In the genomic region with DNA sequence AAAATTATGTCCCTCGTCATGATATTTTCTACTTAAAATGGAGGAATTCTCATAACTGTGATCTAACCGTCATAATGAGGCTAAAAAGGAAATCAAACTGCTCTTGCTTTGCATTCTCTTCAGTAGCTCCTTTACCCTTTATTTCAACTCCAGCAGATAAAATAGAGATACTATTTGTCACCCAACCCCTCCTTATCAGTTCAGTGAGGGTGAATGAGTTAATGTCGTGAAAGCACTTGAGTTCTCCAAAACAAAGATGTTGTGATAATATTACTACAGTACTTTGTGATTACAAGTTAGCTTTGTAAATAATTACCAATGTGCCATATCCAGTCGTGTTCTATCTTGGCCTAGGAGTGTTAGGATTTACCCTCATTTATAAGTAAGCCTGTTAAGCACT, we compare ENCODE assay signal across 10 cellular contexts.
A peak's percentile ranks its signal among the peaks of the same experiment; 100 is the strongest.
DNase-seq lines count a peak whose midpoint lies in the region; ATAC-seq and TF ChIP-seq lines count a peak whose summit lies in the region.
"Had no signal": no experiment of that assay in that cellular context is flagged by ENCODE, and none has a peak within 500 bp of the region (broad histone marks: within the 10 kb centered on the region; RNA-seq: fewer than 3 reads in every experiment).

No MANE protein-coding gene starts in this region.

- POLR2A ChIA-PET in SK-N-SH (lab: Yijun Ruan, JAX): no interaction called here

- no peak for DNase-seq in SK-N-SH
- peak; percentile 31 for DNase-seq in NCI-H82 treated with DMSO at 0.1 percent for 48 hours (lab: John Stamatoyannopoulos, UW; ENCODE audit: unreplicated experiment)
- no peak for DNase-seq in chondrocyte (ENCODE audit: low spot score)
- no peak for DNase-seq in NCI-H1092 (lab: John Stamatoyannopoulos, UW)
- DNase-seq: activated effector memory CD4-positive, alpha-beta T cell treated with Interleukin-2 at 50 U/mL for 16 hours had no signal

- H3K4me2 ChIP-seq in SK-N-SH: peak overlapping the region; percentile 75

- CTCF ChIA-PET in SK-N-SH (lab: Yijun Ruan, JAX): interaction anchor here (0.5 kb wide), 1 partner anchor 164 kb away, joined by 3 read pairs; no protein-coding TSS in a partner anchor

- peak overlapping the region; percentile 82 for H3K4me3 Mint-ChIP-seq in chondrocyte (ENCODE audit: unreplicated experiment)

- peaks cover 51% of the 10 kb centered on the region for H3K79me2 ChIP-seq in SK-N-SH (ENCODE audit: insufficient read depth)

- H3K36me3 Mint-ChIP-seq in chondrocyte (ENCODE audit: low read depth): peaks cover 5% of the 10 kb centered on the region

- H3K27ac ChIP-seq in SK-N-SH (ENCODE audit: low read depth in 2 of 2, low read length in 1 of 2): peak overlapping the region; percentile 78 to 95

- TF ChIP-seq RAD21 in SK-N-SH (IDR thresholded peaks at IDR 0.05; ENCODE audit: low read length): no peak

- no peak overlapping the region for H3K27ac Mint-ChIP-seq in chondrocyte (ENCODE audit: unreplicated experiment)

- peaks cover 0 to 15% of the 10 kb centered on the region in 2 experiments for H3K36me3 ChIP-seq in SK-N-SH (replicated peaks in 1 of 2; ENCODE audit: control insufficient read depth in 1 of 2, insufficient read depth in 2 of 2, low read length in 1 of 2)
- no peaks in the 10 kb centered on the region for H3K36me3 ChIP-seq in neuron (ENCODE audit: insufficient read depth, low read length)
- H3K36me3 ChIP-seq: esophagus muscularis mucosa had no signal

- H4K20me1 ChIP-seq in SK-N-SH (ENCODE audit: insufficient read depth): peaks cover 12% of the 10 kb centered on the region; the same call in 1 of the 2 replicates

- 42% methylated on average over 4 of the region's 4 CpGs for WGBS in SK-N-SH (ENCODE audit: low lambda C conversion rate)

- H2AFZ ChIP-seq in SK-N-SH (ENCODE audit: low read depth) (no peak overlapping the region), neuron (ENCODE audit: low read depth, low read length) (peak overlapping the region; percentile 89)

- TF ChIP-seq CTCF in SK-N-SH (IDR thresholded peaks at IDR 0.05) (no peak), chondrocyte (IDR thresholded peaks at IDR 0.05) (no peak)

- H3K4me1 Mint-ChIP-seq in chondrocyte (ENCODE audit: low read depth): peaks cover 14% of the 10 kb centered on the region

- H3K9me3 Mint-ChIP-seq in chondrocyte (ENCODE audit: low read depth): peaks cover 8% of the 10 kb centered on the region

- H3K4me1 ChIP-seq in SK-N-SH (ENCODE audit: control insufficient read depth in 1 of 2, insufficient read depth in 2 of 2, low read depth in 1 of 2, low read length in 1 of 2) (peaks cover 0 to 5% of the 10 kb centered on the region in 2 experiments; a peak in 2 of 4 replicates), neuron (ENCODE audit: insufficient read depth, low read length) (peaks cover 19% of the 10 kb centered on the region)

- H3K27me3 Mint-ChIP-seq in chondrocyte (ENCODE audit: low read depth): no peaks in the 10 kb centered on the region

- H3K9me3 ChIP-seq in SK-N-SH (peaks cover 6% of the 10 kb centered on the region; the same call in 1 of the 2 replicates), neuron (ENCODE audit: low read length) (no peaks in the 10 kb centered on the region)
- H3K9me3 ChIP-seq: esophagus muscularis mucosa had no signal

- H3K9me2 ChIP-seq in SK-N-SH: no peaks in the 10 kb centered on the region

- no peak for TF ChIP-seq EP300 in SK-N-SH (IDR thresholded peaks at IDR 0.05; ENCODE audit: borderline replicate concordance in 1 of 2, low read depth in 1 of 2, low read length in 1 of 2)

- H3K27me3 ChIP-seq in SK-N-SH (ENCODE audit: insufficient read depth) (no peaks in the 10 kb centered on the region), neuron (ENCODE audit: insufficient read depth, low read length) (no peaks in the 10 kb centered on the region)
- H3K27me3 ChIP-seq: esophagus muscularis mucosa had no signal

- H3K4me3 ChIP-seq in SK-N-SH (ENCODE audit: low read depth in 2 of 2, low read length in 1 of 2): peak overlapping the region; percentile 82 to 93
- H3K4me3 ChIP-seq in neuron (ENCODE audit: low read length): no peak overlapping the region

- ATAC-seq in SK-N-SH treated with all-trans-retinoic acid at 6 μM for 48 hours (no peak), GM18498 (IDR thresholded peaks at IDR 0.05; ENCODE audit: unreplicated experiment) (no peak), GM18868 (IDR thresholded peaks at IDR 0.05; ENCODE audit: unreplicated experiment) (no peak)

- H3K9ac ChIP-seq in SK-N-SH: peak overlapping the region; percentile 82; the same call in 1 of the 2 replicates

- H3F3A ChIP-seq in SK-N-SH (replicated peaks; ENCODE audit: insufficient read depth): peaks cover 10% of the 10 kb centered on the region

TF ChIP-seq in SK-N-SH, 30 proteins besides CTCF, POLR2A, EP300 and RAD21 (continues in another document):
- TF ChIP-seq USF1 (IDR thresholded peaks at IDR 0.05; ENCODE audit: borderline replicate concordance, low read depth) (no peak), EZH2phosphoT487 (IDR thresholded peaks at IDR 0.05; ENCODE audit: borderline replicate concordance, low read depth) (no peak), SMC3 (IDR thresholded peaks at IDR 0.05; ENCODE audit: low read depth, low read length) (no peak), MAX (IDR thresholded peaks at IDR 0.05; ENCODE audit: low read depth) (no peak), YY1 (IDR thresholded peaks at IDR 0.05; ENCODE audit: low read depth) (no peak), NFIC (IDR thresholded peaks at IDR 0.05; ENCODE audit: borderline replicate concordance) (no peak), CHD2 (IDR thresholded peaks at IDR 0.05; ENCODE audit: low read length, partially characterized antibody) (no peak), POLR2AphosphoS5 (IDR thresholded peaks at IDR 0.05; ENCODE audit: low read depth, low read length) (no peak), RFX5 (IDR thresholded peaks at IDR 0.05; ENCODE audit: low read length) (no peak), RXRA (IDR thresholded peaks at IDR 0.05; ENCODE audit: borderline replicate concordance, low read depth) (no peak), JUND (IDR thresholded peaks at IDR 0.05) (no peak), GABPA (IDR thresholded peaks at IDR 0.05; ENCODE audit: low read depth) (no peak)
- TF ChIP-seq, protein P1, sequence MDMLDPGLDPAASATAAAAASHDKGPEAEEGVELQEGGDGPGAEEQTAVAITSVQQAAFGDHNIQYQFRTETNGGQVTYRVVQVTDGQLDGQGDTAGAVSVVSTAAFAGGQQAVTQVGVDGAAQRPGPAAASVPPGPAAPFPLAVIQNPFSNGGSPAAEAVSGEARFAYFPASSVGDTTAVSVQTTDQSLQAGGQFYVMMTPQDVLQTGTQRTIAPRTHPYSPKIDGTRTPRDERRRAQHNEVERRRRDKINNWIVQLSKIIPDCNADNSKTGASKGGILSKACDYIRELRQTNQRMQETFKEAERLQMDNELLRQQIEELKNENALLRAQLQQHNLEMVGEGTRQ (IDR thresholded peaks at IDR 0.05; ENCODE audit: borderline replicate concordance, low read depth, low read length): no peak

TF ChIP-seq in SK-N-SH treated with all-trans-retinoic acid at 6 μM for 48 hours, 23 proteins besides CTCF, POLR2A, EP300 and RAD21:
- TF ChIP-seq ZC3H10 (CRISPR knock-in tag; IDR thresholded peaks at IDR 0.05) (no peak), SNAI2 (CRISPR knock-in tag; IDR thresholded peaks at IDR 0.05) (no peak), ZFP30 (CRISPR knock-in tag; IDR thresholded peaks at IDR 0.05) (no peak), GLIS3 (CRISPR knock-in tag; IDR thresholded peaks at IDR 0.05) (no peak), CSDC2 (CRISPR knock-in tag; IDR thresholded peaks at IDR 0.05) (no peak), ZNF565 (CRISPR knock-in tag; conservative IDR thresholded peaks at IDR 0.05; ENCODE audit: low read depth) (no peak), TOX (CRISPR knock-in tag; IDR thresholded peaks at IDR 0.05; ENCODE audit: borderline replicate concordance) (no peak), TCF4 (CRISPR knock-in tag; IDR thresholded peaks at IDR 0.05; ENCODE audit: borderline replicate concordance) (no peak)
- TF ChIP-seq, protein P2, sequence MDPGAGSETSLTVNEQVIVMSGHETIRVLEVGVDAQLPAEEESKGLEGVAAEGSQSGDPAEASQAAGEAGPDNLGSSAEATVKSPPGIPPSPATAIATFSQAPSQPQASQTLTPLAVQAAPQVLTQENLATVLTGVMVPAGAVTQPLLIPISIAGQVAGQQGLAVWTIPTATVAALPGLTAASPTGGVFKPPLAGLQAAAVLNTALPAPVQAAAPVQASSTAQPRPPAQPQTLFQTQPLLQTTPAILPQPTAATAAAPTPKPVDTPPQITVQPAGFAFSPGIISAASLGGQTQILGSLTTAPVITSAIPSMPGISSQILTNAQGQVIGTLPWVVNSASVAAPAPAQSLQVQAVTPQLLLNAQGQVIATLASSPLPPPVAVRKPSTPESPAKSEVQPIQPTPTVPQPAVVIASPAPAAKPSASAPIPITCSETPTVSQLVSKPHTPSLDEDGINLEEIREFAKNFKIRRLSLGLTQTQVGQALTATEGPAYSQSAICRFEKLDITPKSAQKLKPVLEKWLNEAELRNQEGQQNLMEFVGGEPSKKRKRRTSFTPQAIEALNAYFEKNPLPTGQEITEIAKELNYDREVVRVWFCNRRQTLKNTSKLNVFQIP (CRISPR knock-in tag; IDR thresholded peaks at IDR 0.05; ENCODE audit: borderline replicate concordance, low read depth): no peak
- TF ChIP-seq, protein P3, sequence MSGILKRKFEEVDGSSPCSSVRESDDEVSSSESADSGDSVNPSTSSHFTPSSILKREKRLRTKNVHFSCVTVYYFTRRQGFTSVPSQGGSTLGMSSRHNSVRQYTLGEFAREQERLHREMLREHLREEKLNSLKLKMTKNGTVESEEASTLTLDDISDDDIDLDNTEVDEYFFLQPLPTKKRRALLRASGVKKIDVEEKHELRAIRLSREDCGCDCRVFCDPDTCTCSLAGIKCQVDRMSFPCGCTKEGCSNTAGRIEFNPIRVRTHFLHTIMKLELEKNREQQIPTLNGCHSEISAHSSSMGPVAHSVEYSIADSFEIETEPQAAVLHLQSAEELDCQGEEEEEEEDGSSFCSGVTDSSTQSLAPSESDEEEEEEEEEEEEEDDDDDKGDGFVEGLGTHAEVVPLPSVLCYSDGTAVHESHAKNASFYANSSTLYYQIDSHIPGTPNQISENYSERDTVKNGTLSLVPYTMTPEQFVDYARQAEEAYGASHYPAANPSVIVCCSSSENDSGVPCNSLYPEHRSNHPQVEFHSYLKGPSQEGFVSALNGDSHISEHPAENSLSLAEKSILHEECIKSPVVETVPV (CRISPR knock-in tag; IDR thresholded peaks at IDR 0.05): no peak
